Comparison of ENCODE assay signal across 8 cellular contexts in genomic region chr2:56130463-56131070, GRCh38. TPM values are rescaled to one million over a fixed set of nuclear protein-coding genes. Genes with fewer than 3 reads are reported as not detected.
DNase-seq lines count a peak whose midpoint lies in the region; ATAC-seq and TF ChIP-seq lines count a peak whose summit lies in the region.

No MANE protein-coding gene starts in this region.

- no peaks in the 10 kb centered on the region for H3K27me3 Mint-ChIP-seq in effector memory CD8-positive, alpha-beta T cell

- no peak overlapping the region for H3K4me3 Mint-ChIP-seq in effector memory CD8-positive, alpha-beta T cell

- no peak overlapping the region for H3K27ac Mint-ChIP-seq in effector memory CD8-positive, alpha-beta T cell

- DNase-seq in D341Med (ENCODE audit: low spot score) (peak; percentile 51), HFF-Myc (ENCODE audit: extremely low read depth, low read depth) (peak; percentile 15), OCI-M1 (lab: John Stamatoyannopoulos, UW) (peak; percentile 76), fibroblast of gingiva (ENCODE audit: low read depth) (peak; percentile 15), pons (ENCODE audit: low spot score) (peak; percentile 48), ureter (ENCODE audit: low spot score) (no peak)
- no peak for DNase-seq in effector memory CD8-positive, alpha-beta T cell

- TF ChIP-seq CTCF in HFF-Myc (IDR thresholded peaks at IDR 0.05; ENCODE audit: low read depth, low read length, missing control alignments): peak; percentile 79

- H3K4me3 ChIP-seq in HFF-Myc (replicated peaks; ENCODE audit: low read depth, low read length): no peak overlapping the region

- no peaks in the 10 kb centered on the region for H3K36me3 Mint-ChIP-seq in effector memory CD8-positive, alpha-beta T cell (ENCODE audit: insufficient read depth)

- ATAC-seq in effector memory CD8-positive, alpha-beta T cell (replicated peaks): no peak
- ATAC-seq in GM18502 (IDR thresholded peaks at IDR 0.05; ENCODE audit: poor library complexity, unreplicated experiment): no peak

- no peaks in the 10 kb centered on the region for H3K4me1 Mint-ChIP-seq in effector memory CD8-positive, alpha-beta T cell (ENCODE audit: low read depth in 2 of 2)

- no peaks in the 10 kb centered on the region for H3K9me3 Mint-ChIP-seq in effector memory CD8-positive, alpha-beta T cell

RNA-seq across cellular contexts. Expression of gene CCDC85A, which starts 53.2 kb away (rescaled TPM):
- total RNA-seq in ureter: 1.5 TPM

Comparison
In these comparisons a context has a peak if more than half of its experiments do, and no peak if none do; other contexts are left out.
1. DNase-seq: peak in D341Med (single experiment), HFF-Myc (single experiment), OCI-M1 (single experiment), fibroblast of gingiva (single experiment) and pons (single experiment); none in effector memory CD8-positive, alpha-beta T cell (0 of 3) and ureter (single experiment).